In genomic region chr2:15790326-15790725, GRCh38 we compare ENCODE assay signal across 7 cellular contexts.
"Had no signal": no experiment of that assay in that cellular context is flagged by ENCODE, and none has a peak within 500 bp of the region (broad histone marks: within the 10 kb centered on the region; RNA-seq: fewer than 3 reads in every experiment).

No MANE protein-coding gene starts in this region.

- H3K4me1 ChIP-seq: HAP-1 had no signal

- DNase-seq: GOT3, H7, HFFc6 had no signal

- ATAC-seq: HCT116, HepG2 had no signal

- H3K27ac ChIP-seq: HL-60 had no signal

- H3K36me3 ChIP-seq: HAP-1 had no signal

- H3K4me3 ChIP-seq: HAP-1 had no signal

- H3K9me3 ChIP-seq: HAP-1 had no signal
